ENCODE assay signal across 8 cellular contexts in the genomic region with DNA sequence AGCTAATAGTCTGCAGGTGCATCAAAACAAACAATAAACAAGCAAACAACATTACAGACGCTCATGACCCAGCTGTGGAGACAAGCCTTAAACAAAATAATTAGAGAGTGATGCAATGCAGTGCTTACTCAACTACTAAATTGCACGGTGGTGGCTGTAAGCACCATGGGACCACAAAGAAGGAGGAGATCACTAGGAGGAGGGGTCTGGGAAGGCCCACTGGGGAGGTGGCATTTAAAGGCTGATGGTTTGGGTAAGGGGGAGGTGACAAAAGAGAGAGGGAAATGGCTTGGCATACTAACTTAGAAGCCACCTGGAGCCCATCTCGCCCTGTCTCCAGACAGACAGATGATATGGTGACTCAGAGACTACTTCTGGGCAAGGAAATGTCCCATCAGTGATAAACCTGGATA.
DNase-seq lines count a peak whose midpoint lies in the region; ATAC-seq and TF ChIP-seq lines count a peak whose summit lies in the region.

No MANE protein-coding gene starts in this region.

- H4K20me1 ChIP-seq in GM23338 (replicated peaks; ENCODE audit: insufficient read depth): no peaks in the 10 kb centered on the region

- peaks cover 22% of the 10 kb centered on the region for H3K79me2 ChIP-seq in GM23338 (replicated peaks; ENCODE audit: insufficient read depth)

- TF ChIP-seq CTCF in GM23338 (conservative IDR thresholded peaks at IDR 0.05; ENCODE audit: low read depth in 2 of 2): no peak

- peaks cover 55% of the 10 kb centered on the region for H3K4me1 ChIP-seq in GM23338 (ENCODE audit: insufficient read depth)

- H3K27ac ChIP-seq in GM23338 (ENCODE audit: low read depth): no peak overlapping the region

- peak overlapping the region; percentile 87 for H3K4me2 ChIP-seq in GM23338

- peak overlapping the region; percentile 80; the same call in 1 of the 3 replicates for H3K4me3 Mint-ChIP-seq in GM23338
- peak overlapping the region in 9 of 10 donors; percentile 89 to 97 (median 94) for H3K4me3 Mint-ChIP-seq in naive thymus-derived CD8-positive, alpha-beta T cell

- H3K27ac Mint-ChIP-seq in GM23338: no peak overlapping the region
- H3K27ac Mint-ChIP-seq in naive thymus-derived CD8-positive, alpha-beta T cell: peak overlapping the region in 9 of 10 donors; percentile 93 to 99 (median 97)

- no peaks in the 10 kb centered on the region for H3K9me3 Mint-ChIP-seq in GM23338
- H3K9me3 Mint-ChIP-seq in naive thymus-derived CD8-positive, alpha-beta T cell: no peaks in the 10 kb centered on the region

- peaks cover 13% of the 10 kb centered on the region for H3K27me3 Mint-ChIP-seq in GM23338 (ENCODE audit: insufficient read depth, low read depth, poor library complexity)
- no peaks in the 10 kb centered on the region for H3K27me3 Mint-ChIP-seq in naive thymus-derived CD8-positive, alpha-beta T cell

- no peaks in the 10 kb centered on the region for H3K36me3 ChIP-seq in GM23338 (ENCODE audit: insufficient read depth)

- no peaks in the 10 kb centered on the region for H3K36me3 Mint-ChIP-seq in GM23338 (ENCODE audit: low read depth)
- peaks cover 0 to 2% (median 0%) of the 10 kb centered on the region in 3 donors for H3K36me3 Mint-ChIP-seq in naive thymus-derived CD8-positive, alpha-beta T cell

- H2AFZ ChIP-seq in GM23338: no peak overlapping the region

- peaks cover 60% of the 10 kb centered on the region for H3K4me1 Mint-ChIP-seq in GM23338
- H3K4me1 Mint-ChIP-seq in naive thymus-derived CD8-positive, alpha-beta T cell: peaks cover 31 to 71% (median 63%) of the 10 kb centered on the region in 4 donors

- H3K4me3 ChIP-seq in GM23338: peak overlapping the region; percentile 66

- H3K27me3 ChIP-seq in GM23338 (ENCODE audit: insufficient read depth): peaks cover 19% of the 10 kb centered on the region; the same call in 1 of the 2 replicates

- POLR2A ChIA-PET in naive thymus-derived CD8-positive, alpha-beta T cell (lab: Charles Lee): interaction anchor here (0.6 kb wide), 1 partner anchor 9 kb away, joined by 3 read pairs; no protein-coding TSS in a partner anchor

- no peaks in the 10 kb centered on the region for H3K9me2 ChIP-seq in GM23338 (ENCODE audit: insufficient read depth)

- ATAC-seq in GM23338 (no peak), HG03095 (IDR thresholded peaks at IDR 0.05; ENCODE audit: unreplicated experiment) (no peak)
- ATAC-seq in naive thymus-derived CD8-positive, alpha-beta T cell: peak in 1 of 2 donors; percentile 9

- DNase-seq in GM23338 (ENCODE audit: low spot score) (no peak), SIG-M5 treated with dmso at 0.1 percent for 504 hours (lab: John Stamatoyannopoulos, UW; ENCODE audit: unreplicated experiment) (peak; percentile 83), germinal center (ENCODE audit: low spot score) (no peak), mesenteric fat pad (ENCODE audit: low spot score) (no peak), cerebellar cortex (ENCODE audit: low spot score) (no peak)
- peak; percentile 52 for DNase-seq in central memory CD4-positive, alpha-beta T cell
- DNase-seq in naive thymus-derived CD8-positive, alpha-beta T cell: peak in 4 of 10 donors; percentile 34 to 68 (median 35)

- no peaks in the 10 kb centered on the region for H3F3A ChIP-seq in GM23338 (replicated peaks; ENCODE audit: low read depth)

TF ChIP-seq in GM23338, 12 proteins besides CTCF, POLR2A, EP300 and RAD21 (continues in another document):
- TF ChIP-seq, protein P1, sequence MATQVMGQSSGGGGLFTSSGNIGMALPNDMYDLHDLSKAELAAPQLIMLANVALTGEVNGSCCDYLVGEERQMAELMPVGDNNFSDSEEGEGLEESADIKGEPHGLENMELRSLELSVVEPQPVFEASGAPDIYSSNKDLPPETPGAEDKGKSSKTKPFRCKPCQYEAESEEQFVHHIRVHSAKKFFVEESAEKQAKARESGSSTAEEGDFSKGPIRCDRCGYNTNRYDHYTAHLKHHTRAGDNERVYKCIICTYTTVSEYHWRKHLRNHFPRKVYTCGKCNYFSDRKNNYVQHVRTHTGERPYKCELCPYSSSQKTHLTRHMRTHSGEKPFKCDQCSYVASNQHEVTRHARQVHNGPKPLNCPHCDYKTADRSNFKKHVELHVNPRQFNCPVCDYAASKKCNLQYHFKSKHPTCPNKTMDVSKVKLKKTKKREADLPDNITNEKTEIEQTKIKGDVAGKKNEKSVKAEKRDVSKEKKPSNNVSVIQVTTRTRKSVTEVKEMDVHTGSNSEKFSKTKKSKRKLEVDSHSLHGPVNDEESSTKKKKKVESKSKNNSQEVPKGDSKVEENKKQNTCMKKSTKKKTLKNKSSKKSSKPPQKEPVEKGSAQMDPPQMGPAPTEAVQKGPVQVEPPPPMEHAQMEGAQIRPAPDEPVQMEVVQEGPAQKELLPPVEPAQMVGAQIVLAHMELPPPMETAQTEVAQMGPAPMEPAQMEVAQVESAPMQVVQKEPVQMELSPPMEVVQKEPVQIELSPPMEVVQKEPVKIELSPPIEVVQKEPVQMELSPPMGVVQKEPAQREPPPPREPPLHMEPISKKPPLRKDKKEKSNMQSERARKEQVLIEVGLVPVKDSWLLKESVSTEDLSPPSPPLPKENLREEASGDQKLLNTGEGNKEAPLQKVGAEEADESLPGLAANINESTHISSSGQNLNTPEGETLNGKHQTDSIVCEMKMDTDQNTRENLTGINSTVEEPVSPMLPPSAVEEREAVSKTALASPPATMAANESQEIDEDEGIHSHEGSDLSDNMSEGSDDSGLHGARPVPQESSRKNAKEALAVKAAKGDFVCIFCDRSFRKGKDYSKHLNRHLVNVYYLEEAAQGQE (IDR thresholded peaks at IDR 0.05; ENCODE audit: unreplicated experiment): no peak
- TF ChIP-seq EZH2phosphoT487 (IDR thresholded peaks at IDR 0.05; ENCODE audit: unreplicated experiment) (no peak), EZH2 (IDR thresholded peaks at IDR 0.05; ENCODE audit: low read depth, unreplicated experiment) (no peak), ZNF331 (CRISPR knock-in tag; IDR thresholded peaks at IDR 0.05; ENCODE audit: low read depth) (no peak), STAT1 (IDR thresholded peaks at IDR 0.05; ENCODE audit: unreplicated experiment) (no peak)
- TF ChIP-seq, protein P2, sequence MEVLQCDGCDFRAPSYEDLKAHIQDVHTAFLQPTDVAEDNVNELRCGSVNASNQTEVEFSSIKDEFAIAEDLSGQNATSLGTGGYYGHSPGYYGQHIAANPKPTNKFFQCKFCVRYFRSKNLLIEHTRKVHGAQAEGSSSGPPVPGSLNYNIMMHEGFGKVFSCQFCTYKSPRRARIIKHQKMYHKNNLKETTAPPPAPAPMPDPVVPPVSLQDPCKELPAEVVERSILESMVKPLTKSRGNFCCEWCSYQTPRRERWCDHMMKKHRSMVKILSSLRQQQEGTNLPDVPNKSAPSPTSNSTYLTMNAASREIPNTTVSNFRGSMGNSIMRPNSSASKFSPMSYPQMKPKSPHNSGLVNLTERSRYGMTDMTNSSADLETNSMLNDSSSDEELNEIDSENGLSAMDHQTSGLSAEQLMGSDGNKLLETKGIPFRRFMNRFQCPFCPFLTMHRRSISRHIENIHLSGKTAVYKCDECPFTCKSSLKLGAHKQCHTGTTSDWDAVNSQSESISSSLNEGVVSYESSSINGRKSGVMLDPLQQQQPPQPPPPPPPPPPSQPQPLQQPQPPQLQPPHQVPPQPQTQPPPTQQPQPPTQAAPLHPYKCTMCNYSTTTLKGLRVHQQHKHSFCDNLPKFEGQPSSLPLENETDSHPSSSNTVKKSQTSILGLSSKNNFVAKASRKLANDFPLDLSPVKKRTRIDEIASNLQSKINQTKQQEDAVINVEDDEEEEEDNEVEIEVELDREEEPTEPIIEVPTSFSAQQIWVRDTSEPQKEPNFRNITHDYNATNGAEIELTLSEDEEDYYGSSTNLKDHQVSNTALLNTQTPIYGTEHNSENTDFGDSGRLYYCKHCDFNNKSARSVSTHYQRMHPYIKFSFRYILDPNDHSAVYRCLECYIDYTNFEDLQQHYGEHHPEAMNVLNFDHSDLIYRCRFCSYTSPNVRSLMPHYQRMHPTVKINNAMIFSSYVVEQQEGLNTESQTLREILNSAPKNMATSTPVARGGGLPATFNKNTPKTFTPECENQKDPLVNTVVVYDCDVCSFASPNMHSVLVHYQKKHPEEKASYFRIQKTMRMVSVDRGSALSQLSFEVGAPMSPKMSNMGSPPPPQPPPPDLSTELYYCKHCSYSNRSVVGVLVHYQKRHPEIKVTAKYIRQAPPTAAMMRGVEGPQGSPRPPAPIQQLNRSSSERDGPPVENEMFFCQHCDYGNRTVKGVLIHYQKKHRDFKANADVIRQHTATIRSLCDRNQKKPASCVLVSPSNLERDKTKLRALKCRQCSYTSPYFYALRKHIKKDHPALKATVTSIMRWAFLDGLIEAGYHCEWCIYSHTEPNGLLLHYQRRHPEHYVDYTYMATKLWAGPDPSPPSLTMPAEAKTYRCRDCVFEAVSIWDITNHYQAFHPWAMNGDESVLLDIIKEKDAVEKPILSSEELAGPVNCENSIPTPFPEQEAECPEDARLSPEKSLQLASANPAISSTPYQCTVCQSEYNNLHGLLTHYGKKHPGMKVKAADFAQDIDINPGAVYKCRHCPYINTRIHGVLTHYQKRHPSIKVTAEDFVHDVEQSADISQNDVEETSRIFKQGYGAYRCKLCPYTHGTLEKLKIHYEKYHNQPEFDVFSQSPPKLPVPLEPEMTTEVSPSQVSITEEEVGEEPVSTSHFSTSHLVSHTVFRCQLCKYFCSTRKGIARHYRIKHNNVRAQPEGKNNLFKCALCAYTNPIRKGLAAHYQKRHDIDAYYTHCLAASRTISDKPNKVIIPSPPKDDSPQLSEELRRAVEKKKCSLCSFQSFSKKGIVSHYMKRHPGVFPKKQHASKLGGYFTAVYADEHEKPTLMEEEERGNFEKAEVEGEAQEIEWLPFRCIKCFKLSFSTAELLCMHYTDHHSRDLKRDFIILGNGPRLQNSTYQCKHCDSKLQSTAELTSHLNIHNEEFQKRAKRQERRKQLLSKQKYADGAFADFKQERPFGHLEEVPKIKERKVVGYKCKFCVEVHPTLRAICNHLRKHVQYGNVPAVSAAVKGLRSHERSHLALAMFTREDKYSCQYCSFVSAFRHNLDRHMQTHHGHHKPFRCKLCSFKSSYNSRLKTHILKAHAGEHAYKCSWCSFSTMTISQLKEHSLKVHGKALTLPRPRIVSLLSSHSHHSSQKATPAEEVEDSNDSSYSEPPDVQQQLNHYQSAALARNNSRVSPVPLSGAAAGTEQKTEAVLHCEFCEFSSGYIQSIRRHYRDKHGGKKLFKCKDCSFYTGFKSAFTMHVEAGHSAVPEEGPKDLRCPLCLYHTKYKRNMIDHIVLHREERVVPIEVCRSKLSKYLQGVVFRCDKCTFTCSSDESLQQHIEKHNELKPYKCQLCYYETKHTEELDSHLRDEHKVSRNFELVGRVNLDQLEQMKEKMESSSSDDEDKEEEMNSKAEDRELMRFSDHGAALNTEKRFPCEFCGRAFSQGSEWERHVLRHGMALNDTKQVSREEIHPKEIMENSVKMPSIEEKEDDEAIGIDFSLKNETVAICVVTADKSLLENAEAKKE (CRISPR knock-in tag; IDR thresholded peaks at IDR 0.05): no peak

Comparison
In these comparisons a context has a peak if more than half of its experiments do, and no peak if none do; other contexts are left out.
1. DNase-seq: peak in SIG-M5 treated with dmso at 0.1 percent for 504 hours (single experiment) and central memory CD4-positive, alpha-beta T cell (single experiment); none in GM23338 (single experiment), germinal center (single experiment), mesenteric fat pad (single experiment) and cerebellar cortex (single experiment).